In genomic region chr5:151699071-151699901, GRCh38 we compare ENCODE assay signal across 9 cellular contexts. TPM values are rescaled to one million over a fixed set of nuclear protein-coding genes. Genes with fewer than 3 reads are reported as not detected.
A peak's percentile ranks its signal among the peaks of the same experiment; 100 is the strongest.
DNase-seq lines count a peak whose midpoint lies in the region; ATAC-seq and TF ChIP-seq lines count a peak whose summit lies in the region.
"Had no signal": no experiment of that assay in that cellular context is flagged by ENCODE, and none has a peak within 500 bp of the region (broad histone marks: within the 10 kb centered on the region; RNA-seq: fewer than 3 reads in every experiment).

No MANE protein-coding gene starts in this region.

- no peaks in the 10 kb centered on the region for H3K9me3 Mint-ChIP-seq in stimulated activated naive B cell treated with anti-CD40 and anti-IgM and Interleukin-4, amounts not matched to agents 10 μg/mL and 1 μg/mL and 100 μg/mL, for 72 hours

- peak; percentile 95 for ATAC-seq in foreskin keratinocyte
- ATAC-seq in GM18520 (IDR thresholded peaks at IDR 0.05; ENCODE audit: unreplicated experiment), result no peak
- ATAC-seq in stimulated activated naive B cell treated with anti-CD40 and anti-IgM and Interleukin-4, amounts not matched to agents 10 μg/mL and 1 μg/mL and 100 μg/mL, for 72 hours (replicated peaks), result no peak

- H3K27me3 Mint-ChIP-seq in stimulated activated naive B cell treated with anti-CD40 and anti-IgM and Interleukin-4, amounts not matched to agents 10 μg/mL and 1 μg/mL and 100 μg/mL, for 72 hours, result no peaks in the 10 kb centered on the region

- no peak overlapping the region for H3K27ac Mint-ChIP-seq in stimulated activated naive B cell treated with anti-CD40 and anti-IgM and Interleukin-4, amounts not matched to agents 10 μg/mL and 1 μg/mL and 100 μg/mL, for 72 hours

- H3K4me1 ChIP-seq in foreskin keratinocyte (peaks cover 12% of the 10 kb centered on the region), ovary (ENCODE audit: insufficient read depth) (peaks cover 8% of the 10 kb centered on the region)

- POLR2A ChIA-PET in BJ (lab: Charles Lee), result interaction anchor here (0.6 to 1.9 kb wide), 16 partner anchors 8 to 1864 kb away, joined by 3 to 27 read pairs (median 5); partner anchors contain the start of genes G3BP1 and SPARC

- H3K36me3 ChIP-seq in BJ (ENCODE audit: control insufficient read depth, insufficient read depth, low read length) (no peaks in the 10 kb centered on the region), ovary (no peaks in the 10 kb centered on the region)

- H3K4me1 Mint-ChIP-seq in stimulated activated naive B cell treated with anti-CD40 and anti-IgM and Interleukin-4, amounts not matched to agents 10 μg/mL and 1 μg/mL and 100 μg/mL, for 72 hours, result peaks cover 15 to 20% of the 10 kb centered on the region in 2 donors

- H3K36me3 Mint-ChIP-seq in stimulated activated naive B cell treated with anti-CD40 and anti-IgM and Interleukin-4, amounts not matched to agents 10 μg/mL and 1 μg/mL and 100 μg/mL, for 72 hours, result no peaks in the 10 kb centered on the region

- no peak for TF ChIP-seq POLR2A in ovary (IDR thresholded peaks at IDR 0.05)

- H3K4me3 ChIP-seq in BJ (ENCODE audit: low read depth, low read length) (no peak overlapping the region), ovary (no peak overlapping the region)

- no peak for TF ChIP-seq EP300 in ovary (IDR thresholded peaks at IDR 0.05)

- H3K9me3 ChIP-seq in ovary, result no peaks in the 10 kb centered on the region

- H3K4me3 Mint-ChIP-seq in stimulated activated naive B cell treated with anti-CD40 and anti-IgM and Interleukin-4, amounts not matched to agents 10 μg/mL and 1 μg/mL and 100 μg/mL, for 72 hours, result no peak overlapping the region

- DNase-seq in BJ (ENCODE audit: low read depth) (peak; percentile 93), SW 1271 (lab: John Stamatoyannopoulos, UW) (peak; percentile 68 to 80), foreskin keratinocyte (peak; percentile 78 to 88), ovary (peak; percentile 84 to 89 (median 86)), CD1c-positive myeloid dendritic cell (ENCODE audit: extremely low spot score) (no peak), GM19238 (ENCODE audit: insufficient read length, low spot score) (no peak)
- no peak for DNase-seq in stimulated activated naive B cell treated with anti-CD40 and anti-IgM and Interleukin-4, amounts not matched to agents 10 μg/mL and 1 μg/mL and 100 μg/mL, for 72 hours
- DNase-seq: NCI-H69 had no signal

- H3K27ac ChIP-seq in foreskin keratinocyte (peak overlapping the region; percentile 81), ovary (peak overlapping the region; percentile 52 to 82)

- TF ChIP-seq CTCF in BJ (IDR thresholded peaks at IDR 0.05; ENCODE audit: insufficient read depth, low read depth, low read length), result no peak
- TF ChIP-seq CTCF in foreskin keratinocyte (conservative IDR thresholded peaks at IDR 0.05), result no peak
- TF ChIP-seq CTCF in ovary (IDR thresholded peaks at IDR 0.05), result no peak

- H3K27me3 ChIP-seq in BJ (ENCODE audit: control insufficient read depth, insufficient read depth, low read length), result no peaks in the 10 kb centered on the region
- H3K27me3 ChIP-seq in foreskin keratinocyte, result no peaks in the 10 kb centered on the region
- no peaks in the 10 kb centered on the region for H3K27me3 ChIP-seq in ovary

- intact Hi-C loops in ovary (cut with DNase I), result no loop called here

- WGBS in ovary, 3 donors, result 41 to 43% (median 42%) methylated on average over 13 of the region's 13 CpGs

- CTCF ChIA-PET in BJ (lab: Yijun Ruan, JAX), result interaction anchor here (1.2 to 2.2 kb wide), 5 partner anchors 15 to 45 kb away, joined by 4 to 16 read pairs (median 5); no protein-coding TSS in a partner anchor

RNA-seq across cellular contexts. Expression of gene SPARC, which starts 12.6 kb away (rescaled TPM):
- polyA plus RNA-seq in BJ (2011; rRNA removed) (14,419 and 17,277 TPM in 2 replicates), foreskin keratinocyte (365 and 441 TPM in 2 replicates), ovary (1,000 to 10,000 TPM in 1 of 2 donors, 100 to 1,000 TPM in 1; 924 to 2,564 TPM)
- 5,297 and 8,034 TPM in 2 replicates for polyA minus RNA-seq in BJ (2011; rRNA and poly(A)+ RNA removed)
- total RNA-seq in foreskin keratinocyte (459 and 490 TPM in 2 replicates), ovary (1,000 to 10,000 TPM in 1 of 7 donors, 100 to 1,000 TPM in 6; 220 to 1,059 (median 717) TPM)

RNA-seq across cellular contexts. Expression of gene ATOX1, which starts 59.1 kb away (rescaled TPM):
- polyA plus RNA-seq in BJ (2011; rRNA removed), result 156 and 187 TPM in 2 replicates
- polyA minus RNA-seq in BJ (2011; rRNA and poly(A)+ RNA removed), result 83.2 and 114 TPM in 2 replicates
- 175 and 202 TPM in 2 replicates for total RNA-seq in foreskin keratinocyte
- polyA plus RNA-seq in foreskin keratinocyte, result 352 and 359 TPM in 2 replicates
- total RNA-seq in ovary, result 10 to 100 TPM; 23.0 to 86.6 (median 48.3) TPM
- 10 to 100 TPM; 72.8 to 73.1 TPM for polyA plus RNA-seq in ovary

Comparison
In these comparisons a context has a peak if more than half of its experiments do, and no peak if none do; other contexts are left out.
1. DNase-seq: peak in BJ (single experiment), SW 1271 (2 of 2), foreskin keratinocyte (2 of 2) and ovary (5 of 5); none in CD1c-positive myeloid dendritic cell (single experiment), GM19238 (single experiment) and stimulated activated naive B cell treated with anti-CD40 and anti-IgM and Interleukin-4, amounts not matched to agents 10 μg/mL and 1 μg/mL and 100 μg/mL, for 72 hours (single experiment).